ENCODE assay signal across 17 cellular contexts in genomic region chr19:32200312-32201038, GRCh38.
"Had no signal": no experiment of that assay in that cellular context is flagged by ENCODE, and none has a peak within 500 bp of the region (broad histone marks: within the 10 kb centered on the region; RNA-seq: fewer than 3 reads in every experiment).

No MANE protein-coding gene starts in this region.

- H3K27ac Mint-ChIP-seq: activated CD4-positive, alpha-beta memory T cell treated with anti-CD3 and anti-CD28 coated beads, Interleukin-2, amount 10 ng/mL, durations not matched to agents 7 days and 5 days; activated naive CD8-positive, alpha-beta T cell; activated T-cell treated with anti-CD3 and anti-CD28 coated beads, Interleukin-2, amount 50 U/mL, for 72 hours; stimulated activated effector memory CD8-positive, alpha-beta T cell treated with anti-CD3 and anti-CD28 coated beads, Interleukin-12 subunit alpha, Interleukin-12 subunit beta, amount 100 ng/mL, for 72 hours; T-helper 17 cell had no signal

- H3K27ac ChIP-seq: ovary, tibial nerve had no signal

- H3K27me3 Mint-ChIP-seq: brain had no signal

- H3K4me3 ChIP-seq: ovary, tibial nerve had no signal

- H3K36me3 ChIP-seq: ovary, tibial nerve had no signal

- H3K9me3 ChIP-seq: ovary, tibial nerve had no signal

- H3K4me3 Mint-ChIP-seq: activated CD4-positive, alpha-beta memory T cell treated with anti-CD3 and anti-CD28 coated beads, Interleukin-2, amount 10 ng/mL, durations not matched to agents 7 days and 5 days; activated naive CD8-positive, alpha-beta T cell; activated T-cell treated with anti-CD3 and anti-CD28 coated beads, Interleukin-2, amount 50 U/mL, for 72 hours; brain; central memory CD8-positive, alpha-beta T cell; stimulated activated effector memory CD8-positive, alpha-beta T cell treated with anti-CD3 and anti-CD28 coated beads, Interleukin-12 subunit alpha, Interleukin-12 subunit beta, amount 100 ng/mL, for 72 hours had no signal

- ATAC-seq: activated T-cell treated with anti-CD3 and anti-CD28 coated beads, Interleukin-2, amount 50 U/mL, for 72 hours; stimulated activated effector memory CD8-positive, alpha-beta T cell treated with anti-CD3 and anti-CD28 coated beads, Interleukin-12 subunit alpha, Interleukin-12 subunit beta, amount 100 ng/mL, for 72 hours; T-helper 17 cell had no signal

- DNase-seq: activated CD4-positive, alpha-beta memory T cell treated with anti-CD3 and anti-CD28 coated beads, Interleukin-2, amount 10 ng/mL, durations not matched to agents 7 days and 5 days; activated CD4-positive, alpha-beta T cell treated with anti-CD3 and anti-CD28 coated beads for 4 hours; activated CD8-positive, alpha-beta memory T cell treated with anti-CD3 and anti-CD28 coated beads, Interleukin-2, amount 50 U/mL, for 4 hours; activated gamma-delta T cell; activated T-cell treated with anti-CD3 and anti-CD28 coated beads, Interleukin-2, amount 50 U/mL, for 72 hours; cortex of kidney; effector CD8-positive, alpha-beta T cell; foreskin fibroblast; glutamatergic neuron; mesendoderm; ovary; T-helper 17 cell had no signal

- H3K36me3 Mint-ChIP-seq: activated naive CD8-positive, alpha-beta T cell; brain; stimulated activated effector memory CD8-positive, alpha-beta T cell treated with anti-CD3 and anti-CD28 coated beads, Interleukin-12 subunit alpha, Interleukin-12 subunit beta, amount 100 ng/mL, for 72 hours had no signal

- H3K27me3 ChIP-seq: ovary, tibial nerve had no signal

- H3K9me3 Mint-ChIP-seq: activated CD4-positive, alpha-beta memory T cell treated with anti-CD3 and anti-CD28 coated beads, Interleukin-2, amount 10 ng/mL, durations not matched to agents 7 days and 5 days; activated T-cell treated with anti-CD3 and anti-CD28 coated beads, Interleukin-2, amount 50 U/mL, for 72 hours; brain; central memory CD8-positive, alpha-beta T cell; stimulated activated effector memory CD8-positive, alpha-beta T cell treated with anti-CD3 and anti-CD28 coated beads, Interleukin-12 subunit alpha, Interleukin-12 subunit beta, amount 100 ng/mL, for 72 hours had no signal
